In the genomic region with DNA sequence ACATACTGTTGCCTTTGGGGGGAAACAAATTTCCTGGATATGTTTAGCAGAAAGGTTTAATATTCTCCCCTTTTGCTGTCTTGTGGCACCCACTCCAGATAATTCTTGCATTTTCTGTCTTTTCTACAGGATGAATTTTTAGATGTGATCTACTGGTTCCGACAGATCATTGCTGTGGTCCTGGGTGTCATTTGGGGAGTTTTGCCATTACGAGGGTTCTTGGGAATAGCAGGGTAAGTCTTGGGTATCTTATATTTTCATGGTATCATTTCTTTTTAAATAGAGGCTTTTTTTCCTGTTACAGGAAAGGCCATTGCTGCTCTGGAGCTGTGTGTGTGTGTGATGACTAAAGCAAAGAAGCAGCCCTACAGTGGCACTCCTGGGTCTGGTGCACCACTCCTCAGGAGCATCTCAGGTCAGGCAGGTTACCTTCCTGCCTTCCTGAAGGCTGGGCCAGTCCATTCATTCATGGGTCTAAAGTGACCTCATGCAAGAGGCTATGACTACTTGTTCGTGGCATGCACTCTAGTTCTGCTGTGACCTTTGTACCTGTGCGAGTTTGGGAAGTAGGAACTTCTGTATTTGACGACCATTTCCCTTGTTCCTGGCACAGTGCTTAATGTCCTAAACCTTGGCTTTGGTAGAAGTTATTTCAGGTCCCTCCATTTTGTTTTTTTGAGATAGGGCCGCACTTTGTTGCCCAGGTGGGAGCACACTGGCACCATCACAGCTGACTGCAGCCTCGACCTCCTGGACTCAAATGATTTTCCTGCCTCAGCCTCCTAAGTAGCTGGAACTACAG, we compare ENCODE assay signal across 1 cellular context.
A peak's percentile ranks its signal among the peaks of the same experiment; 100 is the strongest.
TF ChIP-seq lines count a peak whose summit lies in the region.

No MANE protein-coding gene starts in this region.

TF ChIP-seq in HepG2, 621 proteins besides CTCF, POLR2A, EP300 and RAD21 (continued from another document):
- TF ChIP-seq, protein P1, sequence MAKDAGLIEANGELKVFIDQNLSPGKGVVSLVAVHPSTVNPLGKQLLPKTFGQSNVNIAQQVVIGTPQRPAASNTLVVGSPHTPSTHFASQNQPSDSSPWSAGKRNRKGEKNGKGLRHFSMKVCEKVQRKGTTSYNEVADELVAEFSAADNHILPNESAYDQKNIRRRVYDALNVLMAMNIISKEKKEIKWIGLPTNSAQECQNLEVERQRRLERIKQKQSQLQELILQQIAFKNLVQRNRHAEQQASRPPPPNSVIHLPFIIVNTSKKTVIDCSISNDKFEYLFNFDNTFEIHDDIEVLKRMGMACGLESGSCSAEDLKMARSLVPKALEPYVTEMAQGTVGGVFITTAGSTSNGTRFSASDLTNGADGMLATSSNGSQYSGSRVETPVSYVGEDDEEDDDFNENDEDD (CRISPR knock-in tag; IDR thresholded peaks at IDR 0.05; ENCODE audit: borderline replicate concordance) = peak; percentile 70; the same call in 1 of the 2 replicates
- TF ChIP-seq, protein P2, sequence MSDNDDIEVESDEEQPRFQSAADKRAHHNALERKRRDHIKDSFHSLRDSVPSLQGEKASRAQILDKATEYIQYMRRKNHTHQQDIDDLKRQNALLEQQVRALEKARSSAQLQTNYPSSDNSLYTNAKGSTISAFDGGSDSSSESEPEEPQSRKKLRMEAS (IDR thresholded peaks at IDR 0.05) = peak; percentile 77
- TF ChIP-seq, protein P3, sequence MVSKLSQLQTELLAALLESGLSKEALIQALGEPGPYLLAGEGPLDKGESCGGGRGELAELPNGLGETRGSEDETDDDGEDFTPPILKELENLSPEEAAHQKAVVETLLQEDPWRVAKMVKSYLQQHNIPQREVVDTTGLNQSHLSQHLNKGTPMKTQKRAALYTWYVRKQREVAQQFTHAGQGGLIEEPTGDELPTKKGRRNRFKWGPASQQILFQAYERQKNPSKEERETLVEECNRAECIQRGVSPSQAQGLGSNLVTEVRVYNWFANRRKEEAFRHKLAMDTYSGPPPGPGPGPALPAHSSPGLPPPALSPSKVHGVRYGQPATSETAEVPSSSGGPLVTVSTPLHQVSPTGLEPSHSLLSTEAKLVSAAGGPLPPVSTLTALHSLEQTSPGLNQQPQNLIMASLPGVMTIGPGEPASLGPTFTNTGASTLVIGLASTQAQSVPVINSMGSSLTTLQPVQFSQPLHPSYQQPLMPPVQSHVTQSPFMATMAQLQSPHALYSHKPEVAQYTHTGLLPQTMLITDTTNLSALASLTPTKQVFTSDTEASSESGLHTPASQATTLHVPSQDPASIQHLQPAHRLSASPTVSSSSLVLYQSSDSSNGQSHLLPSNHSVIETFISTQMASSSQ (IDR thresholded peaks at IDR 0.05; ENCODE audit: low read depth) = peak; percentile 27; the same call in 1 of the 2 replicates
- TF ChIP-seq, protein P3 (CRISPR knock-in tag; IDR thresholded peaks at IDR 0.05; ENCODE audit: borderline replicate concordance) = no peak
- TF ChIP-seq PRMT3 (CRISPR knock-in tag; IDR thresholded peaks at IDR 0.05; ENCODE audit: borderline replicate concordance, low read depth) (no peak), ZNF644 (CRISPR knock-in tag; IDR thresholded peaks at IDR 0.05; ENCODE audit: low read depth) (peak; percentile 94), IRF2 (CRISPR knock-in tag; IDR thresholded peaks at IDR 0.05) (peak; percentile 89; the same call in 1 of the 2 replicates), ZNF713 (CRISPR knock-in tag; IDR thresholded peaks at IDR 0.05) (0 out of 2 replicates have a peak, but pooled peaks have one; percentile 37), MXI1 (IDR thresholded peaks at IDR 0.05; ENCODE audit: borderline replicate concordance, low read depth, low read length) (peak; percentile 85; the same call in 1 of the 3 replicates), SCMH1 (CRISPR knock-in tag; IDR thresholded peaks at IDR 0.05; ENCODE audit: borderline replicate concordance) (no peak), SKI (IDR thresholded peaks at IDR 0.05; ENCODE audit: partially characterized antibody) (peak; percentile 50), MIER2 (CRISPR knock-in tag; IDR thresholded peaks at IDR 0.05) (0 out of 2 replicates have a peak, but pooled peaks have one; percentile 49), ELF3 (CRISPR knock-in tag; IDR thresholded peaks at IDR 0.05) (peak; percentile 87), ATF7 (IDR thresholded peaks at IDR 0.05) (peak; percentile 93), ATF7 (CRISPR knock-in tag; IDR thresholded peaks at IDR 0.05) (peak; percentile 83), POLR2G (IDR thresholded peaks at IDR 0.05; ENCODE audit: low read depth, low read length) (peak; percentile 75), HNF4G (IDR thresholded peaks at IDR 0.05; ENCODE audit: borderline replicate concordance, low read depth, low read length) (peak; percentile 93), HNF4G (CRISPR knock-in tag; IDR thresholded peaks at IDR 0.05; ENCODE audit: borderline replicate concordance, low read depth) (peak; percentile 93)
- TF ChIP-seq, protein P4, sequence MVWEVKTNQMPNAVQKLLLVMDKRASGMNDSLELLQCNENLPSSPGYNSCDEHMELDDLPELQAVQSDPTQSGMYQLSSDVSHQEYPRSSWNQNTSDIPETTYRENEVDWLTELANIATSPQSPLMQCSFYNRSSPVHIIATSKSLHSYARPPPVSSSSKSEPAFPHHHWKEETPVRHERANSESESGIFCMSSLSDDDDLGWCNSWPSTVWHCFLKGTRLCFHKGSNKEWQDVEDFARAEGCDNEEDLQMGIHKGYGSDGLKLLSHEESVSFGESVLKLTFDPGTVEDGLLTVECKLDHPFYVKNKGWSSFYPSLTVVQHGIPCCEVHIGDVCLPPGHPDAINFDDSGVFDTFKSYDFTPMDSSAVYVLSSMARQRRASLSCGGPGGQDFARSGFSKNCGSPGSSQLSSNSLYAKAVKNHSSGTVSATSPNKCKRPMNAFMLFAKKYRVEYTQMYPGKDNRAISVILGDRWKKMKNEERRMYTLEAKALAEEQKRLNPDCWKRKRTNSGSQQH (CRISPR knock-in tag; IDR thresholded peaks at IDR 0.05; ENCODE audit: low read depth) = peak; percentile 99
- TF ChIP-seq, protein P5, sequence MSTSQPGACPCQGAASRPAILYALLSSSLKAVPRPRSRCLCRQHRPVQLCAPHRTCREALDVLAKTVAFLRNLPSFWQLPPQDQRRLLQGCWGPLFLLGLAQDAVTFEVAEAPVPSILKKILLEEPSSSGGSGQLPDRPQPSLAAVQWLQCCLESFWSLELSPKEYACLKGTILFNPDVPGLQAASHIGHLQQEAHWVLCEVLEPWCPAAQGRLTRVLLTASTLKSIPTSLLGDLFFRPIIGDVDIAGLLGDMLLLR (CRISPR knock-in tag; IDR thresholded peaks at IDR 0.05) = peak; percentile 28; the same call in 1 of the 2 replicates
- TF ChIP-seq, protein P6, sequence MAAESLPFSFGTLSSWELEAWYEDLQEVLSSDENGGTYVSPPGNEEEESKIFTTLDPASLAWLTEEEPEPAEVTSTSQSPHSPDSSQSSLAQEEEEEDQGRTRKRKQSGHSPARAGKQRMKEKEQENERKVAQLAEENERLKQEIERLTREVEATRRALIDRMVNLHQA (CRISPR knock-in tag; IDR thresholded peaks at IDR 0.05) = no peak
